In the genomic region with DNA sequence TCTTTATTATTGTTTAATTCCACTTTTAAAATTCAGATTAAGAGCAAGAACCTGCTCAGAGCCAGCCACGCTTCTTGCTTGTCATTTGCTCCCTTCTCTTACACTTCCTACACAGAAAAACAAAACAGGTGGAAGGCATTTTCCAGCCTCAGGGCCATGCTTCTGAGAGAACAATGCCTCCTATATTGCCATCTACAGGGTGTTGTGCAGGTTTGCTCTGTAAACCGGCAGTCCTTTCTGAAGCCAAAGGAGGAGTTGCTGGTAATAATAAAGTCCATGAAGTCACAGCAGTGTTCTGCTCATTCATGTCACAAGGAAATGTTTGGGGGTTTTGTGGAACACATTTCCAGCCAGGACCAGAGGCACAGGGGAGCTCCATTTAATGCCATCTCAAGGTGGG, we compare ENCODE assay signal across 13 cellular contexts. TPM values are rescaled to one million over a fixed set of nuclear protein-coding genes. Genes with fewer than 3 reads are reported as not detected.
DNase-seq lines count a peak whose midpoint lies in the region; ATAC-seq, FAIRE-seq and TF ChIP-seq lines count a peak whose summit lies in the region.
"Had no signal": no experiment of that assay in that cellular context is flagged by ENCODE, and none has a peak within 500 bp of the region (broad histone marks: within the 10 kb centered on the region; RNA-seq: fewer than 3 reads in every experiment).

No MANE protein-coding gene starts in this region.

- peak; percentile 53 for ATAC-seq in esophagus mucosa
- peak; percentile 74 to 88 (median 86) for ATAC-seq in pancreas
- ATAC-seq: activated T-cell treated with anti-CD3 and anti-CD28 coated beads, Interleukin-2, amount 50 U/mL, for 4 hours had no signal

- H3K27me3 ChIP-seq in pancreas, result no peaks in the 10 kb centered on the region
- H3K27me3 ChIP-seq: SJCRH30 had no signal

- 15% methylated on average over 2 of the region's 2 CpGs for WGBS in pancreas, 2 donors

- peaks cover 6 to 28% (median 20%) of the 10 kb centered on the region in 3 donors for H3K4me1 ChIP-seq in pancreas
- H3K4me1 ChIP-seq: SJCRH30 had no signal

- FAIRE-seq in pancreas (lab: Jason Lieb, UNC), result no peak

- peak; percentile 12 for TF ChIP-seq CTCF in GM10266 (IDR thresholded peaks at IDR 0.05; ENCODE audit: control insufficient read depth, insufficient read depth, low read depth, missing control alignments)
- peak in 3 of 4 donors; percentile 12 to 34 (median 23) for TF ChIP-seq CTCF in pancreas (IDR thresholded peaks at IDR 0.05)

- no peaks in the 10 kb centered on the region for H3K9me3 ChIP-seq in pancreas
- H3K9me3 ChIP-seq: SJCRH30 had no signal

- no peak overlapping the region for H3K4me3 ChIP-seq in pancreas
- H3K4me3 ChIP-seq: SJCRH30 had no signal

- H3K27ac ChIP-seq in pancreas, result peak overlapping the region; percentile 13 to 83 (median 68)
- H3K27ac ChIP-seq: SJCRH30 had no signal

- no peaks in the 10 kb centered on the region for H3K36me3 ChIP-seq in pancreas
- H3K36me3 ChIP-seq: SJCRH30 had no signal

- intact Hi-C loops in pancreas (cut with DNase I), result no loop called here

- no peak for DNase-seq in GM10266 (ENCODE audit: extremely low spot score)
- peak; percentile 34 for DNase-seq in M059J (ENCODE audit: low read depth)
- peak in 3 of 6 donors; percentile 37 to 55 (median 43) for DNase-seq in pancreas
- no peak for DNase-seq in MV-4-11 (lab: John Stamatoyannopoulos, UW)
- no peak for DNase-seq in DMS114 treated with DMSO at 0.1 percent for 48 hours (lab: John Stamatoyannopoulos, UW; ENCODE audit: unreplicated experiment)
- no peak for DNase-seq in activated T-cell treated with anti-CD3 and anti-CD28 coated beads, Interleukin-2, amount 50 U/mL, for 48 hours
- DNase-seq in activated CD4-positive, alpha-beta T cell treated with anti-CD3 and anti-CD28 coated beads, Interleukin-2, amount 50 U/mL, for 48 hours, result no peak
- DNase-seq: activated T-cell treated with anti-CD3 and anti-CD28 coated beads, Interleukin-2, amount 50 U/mL, for 4 hours; KG1; stimulated activated CD4-positive, alpha-beta T cell treated with anti-CD3 and anti-CD28 coated beads, Interleukin-12 subunit alpha, Interleukin-12 subunit beta, amount 100 ng/mL, for 4 hours; stimulated activated CD8-positive, alpha-beta memory T cell treated with anti-CD3 and anti-CD28 coated beads, Interleukin-4, amount 100 ng/mL, for 48 hours had no signal

RNA-seq across cellular contexts. Expression of gene PRLR, which starts 16.1 kb away (rescaled TPM):
- total RNA-seq in M059J (2014; rRNA removed; shearing (Covaris generic)), result 0.96 TPM in 2 replicates
- total RNA-seq in esophagus mucosa (7.6 TPM), pancreas (10 to 100 TPM in 3 of 6 donors, 1 to 10 TPM in 3; 6.2 to 16.6 (median 11.1) TPM)
- 1 to 10 TPM in 1 of 2 donors, under 1 TPM in 1; 0.61 to 1.5 TPM for polyA plus RNA-seq in pancreas
- total RNA-seq: SJCRH30 had no signal
